Comparison of ENCODE assay signal across 17 cellular contexts in genomic region chr15:80563372-80563997, GRCh38.
"Had no signal": no experiment of that assay in that cellular context is flagged by ENCODE, and none has a peak within 500 bp of the region (broad histone marks: within the 10 kb centered on the region; RNA-seq: fewer than 3 reads in every experiment).

No MANE protein-coding gene starts in this region.

- H3K9me3 ChIP-seq: esophagus squamous epithelium, lower lobe of right lung had no signal

- H3K27ac Mint-ChIP-seq: activated B cell treated with CpG ODN at 0.5 μM for 24 hours; activated CD4-positive, alpha-beta memory T cell treated with anti-CD3 and anti-CD28 coated beads, Interleukin-2, amount 10 ng/mL, durations not matched to agents 7 days and 5 days; activated CD8-positive, alpha-beta memory T cell treated with anti-CD3 and anti-CD28 coated beads, Interleukin-2, amount 10 ng/mL, durations not matched to agents 7 days and 5 days; activated T-helper 2 cell treated with anti-CD3 and anti-CD28 coated beads, Interferon-gamma antibody, Interleukin-2, Interleukin-4, amounts not matched to agents 10 μg/mL and 5 μg/mL and 100 μg/mL, durations not matched to agents 14 hours and 24 hours and 36 hours; dendritic cell treated with granulocyte-macrophage colony-stimulating factor and Interleukin-4, amounts not matched to agents 40 ng/mL and 50 ng/mL, for 4 days; nephron had no signal

- H3K4me1 Mint-ChIP-seq: activated B cell treated with CpG ODN at 0.5 μM for 24 hours; central memory CD8-positive, alpha-beta T cell had no signal

- DNase-seq: activated B cell treated with CpG ODN at 0.5 μM for 24 hours; activated CD4-positive, alpha-beta memory T cell treated with anti-CD3 and anti-CD28 coated beads, Interleukin-2, amount 10 ng/mL, durations not matched to agents 7 days and 5 days; activated CD4-positive, alpha-beta T cell treated with anti-CD3 and anti-CD28 coated beads for 4 hours; activated CD8-positive, alpha-beta memory T cell treated with anti-CD3 and anti-CD28 coated beads, Interleukin-2, amount 10 ng/mL, durations not matched to agents 7 days and 5 days; activated naive CD4-positive, alpha-beta T cell treated with Interleukin-2 at 50 U/mL for 16 hours; effector memory CD8-positive, alpha-beta T cell; esophagus squamous epithelium; lower lobe of right lung; stimulated activated naive CD8-positive, alpha-beta T cell treated with anti-CD3 and anti-CD28 coated beads, Interleukin-15, Interleukin-2, amounts not matched to agents 100 U/mL and 50 U/mL, for 24 hours; substantia nigra; SW 1271; trophoblast cell had no signal

- H3K4me3 ChIP-seq: esophagus squamous epithelium, lower lobe of right lung had no signal

- H3K27me3 Mint-ChIP-seq: brain had no signal

- H3K27me3 ChIP-seq: esophagus squamous epithelium had no signal

- H3K36me3 ChIP-seq: esophagus squamous epithelium, lower lobe of right lung had no signal

- H3K9me3 Mint-ChIP-seq: activated B cell treated with CpG ODN at 0.5 μM for 24 hours; activated CD4-positive, alpha-beta memory T cell treated with anti-CD3 and anti-CD28 coated beads, Interleukin-2, amount 10 ng/mL, durations not matched to agents 7 days and 5 days; activated T-helper 2 cell treated with anti-CD3 and anti-CD28 coated beads, Interferon-gamma antibody, Interleukin-2, Interleukin-4, amounts not matched to agents 10 μg/mL and 5 μg/mL and 100 μg/mL, durations not matched to agents 14 hours and 24 hours and 36 hours; brain; central memory CD8-positive, alpha-beta T cell; dendritic cell treated with granulocyte-macrophage colony-stimulating factor and Interleukin-4, amounts not matched to agents 40 ng/mL and 50 ng/mL, for 4 days; effector memory CD8-positive, alpha-beta T cell; nephron had no signal

- ATAC-seq: activated CD8-positive, alpha-beta memory T cell treated with anti-CD3 and anti-CD28 coated beads, Interleukin-2, amount 10 ng/mL, durations not matched to agents 7 days and 5 days; effector memory CD8-positive, alpha-beta T cell; lower lobe of right lung; stimulated activated naive CD8-positive, alpha-beta T cell treated with anti-CD3 and anti-CD28 coated beads, Interleukin-15, Interleukin-2, amounts not matched to agents 100 U/mL and 50 U/mL, for 24 hours had no signal

- H3K36me3 Mint-ChIP-seq: activated CD8-positive, alpha-beta memory T cell treated with anti-CD3 and anti-CD28 coated beads, Interleukin-2, amount 10 ng/mL, durations not matched to agents 7 days and 5 days had no signal

- H3K27ac ChIP-seq: esophagus squamous epithelium, lower lobe of right lung had no signal

- H3K4me3 Mint-ChIP-seq: activated B cell treated with CpG ODN at 0.5 μM for 24 hours; activated CD4-positive, alpha-beta memory T cell treated with anti-CD3 and anti-CD28 coated beads, Interleukin-2, amount 10 ng/mL, durations not matched to agents 7 days and 5 days; activated CD8-positive, alpha-beta memory T cell treated with anti-CD3 and anti-CD28 coated beads, Interleukin-2, amount 10 ng/mL, durations not matched to agents 7 days and 5 days; brain; central memory CD8-positive, alpha-beta T cell; dendritic cell treated with granulocyte-macrophage colony-stimulating factor and Interleukin-4, amounts not matched to agents 40 ng/mL and 50 ng/mL, for 4 days; effector memory CD8-positive, alpha-beta T cell; nephron had no signal
